In the genomic region with DNA sequence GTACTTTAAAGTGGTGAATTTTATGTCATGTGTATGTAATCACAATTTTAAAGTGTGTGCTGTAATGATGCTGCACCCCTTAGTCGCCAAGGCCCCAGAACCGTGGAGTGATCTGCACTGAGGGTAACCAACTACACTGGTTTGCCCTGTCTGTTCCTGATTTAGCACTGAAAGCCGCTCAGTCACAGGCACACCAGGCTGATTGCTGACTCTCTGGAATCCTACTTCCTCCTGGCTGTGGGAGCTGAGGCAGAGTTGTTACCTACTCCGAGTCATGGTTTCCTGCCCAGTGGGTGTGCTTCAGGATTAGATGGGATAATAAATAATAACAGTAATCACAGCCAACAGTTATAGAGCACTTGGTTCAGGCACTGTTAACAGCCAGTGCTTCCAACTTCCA, we compare ENCODE assay signal across 21 cellular contexts.
"Had no signal": no experiment of that assay in that cellular context is flagged by ENCODE, and none has a peak within 500 bp of the region (broad histone marks: within the 10 kb centered on the region; RNA-seq: fewer than 3 reads in every experiment).

No MANE protein-coding gene starts in this region.

- DNase-seq: activated CD4-positive, alpha-beta T cell treated with anti-CD3 and anti-CD28 coated beads for 36 hours; activated CD8-positive, alpha-beta memory T cell treated with anti-CD3 and anti-CD28 coated beads, Interleukin-2, amount 50 U/mL, for 4 hours; activated CD8-positive, alpha-beta T cell treated with anti-CD3 and anti-CD28 coated beads for 36 hours; activated naive CD4-positive, alpha-beta T cell treated with anti-CD3 and anti-CD28 coated beads, Interleukin-2, amount 50 U/mL, for 16 hours; activated T-cell treated with anti-CD3 and anti-CD28 coated beads, Interleukin-2, amount 50 U/mL, for 72 hours; aorta; central memory CD4-positive, alpha-beta T cell; KG1; NCI-H1048; NCI-H1417; NCI-H1930; NCI-H2171 treated with DMSO at 0.1 percent for 48 hours; NCI-H226; NCI-H526; NCI-H82; PC-9; SHP77 treated with DMSO at 0.1 percent for 48 hours; T-helper 1 cell; WERI-Rb-1 had no signal

- H3K36me3 ChIP-seq: breast epithelium, WERI-Rb-1 had no signal

- ATAC-seq: activated CD4-positive, alpha-beta T cell treated with anti-CD3 and anti-CD28 coated beads for 36 hours; activated CD8-positive, alpha-beta T cell treated with anti-CD3 and anti-CD28 coated beads for 36 hours; activated T-cell treated with anti-CD3 and anti-CD28 coated beads, Interleukin-2, amount 50 U/mL, for 72 hours had no signal

- H3K27me3 Mint-ChIP-seq: activated CD4-positive, alpha-beta T cell treated with anti-CD3 and anti-CD28 coated beads for 36 hours; activated CD8-positive, alpha-beta T cell treated with anti-CD3 and anti-CD28 coated beads for 36 hours had no signal

- H3K4me3 Mint-ChIP-seq: activated CD4-positive, alpha-beta T cell treated with anti-CD3 and anti-CD28 coated beads for 36 hours; activated CD8-positive, alpha-beta T cell treated with anti-CD3 and anti-CD28 coated beads for 36 hours; activated T-cell treated with anti-CD3 and anti-CD28 coated beads, Interleukin-2, amount 50 U/mL, for 72 hours; IgD-negative memory B cell had no signal

- H3K9me3 Mint-ChIP-seq: activated CD8-positive, alpha-beta T cell treated with anti-CD3 and anti-CD28 coated beads for 36 hours had no signal

- H3K4me3 ChIP-seq: breast epithelium, PC-9 had no signal

- H3K4me1 Mint-ChIP-seq: IgD-negative memory B cell had no signal

- H3K27ac Mint-ChIP-seq: activated CD4-positive, alpha-beta T cell treated with anti-CD3 and anti-CD28 coated beads for 36 hours; activated CD8-positive, alpha-beta T cell treated with anti-CD3 and anti-CD28 coated beads for 36 hours; activated T-cell treated with anti-CD3 and anti-CD28 coated beads, Interleukin-2, amount 50 U/mL, for 72 hours; IgD-negative memory B cell had no signal
